9 cellular contexts compared by ENCODE assay signal in the genomic region with DNA sequence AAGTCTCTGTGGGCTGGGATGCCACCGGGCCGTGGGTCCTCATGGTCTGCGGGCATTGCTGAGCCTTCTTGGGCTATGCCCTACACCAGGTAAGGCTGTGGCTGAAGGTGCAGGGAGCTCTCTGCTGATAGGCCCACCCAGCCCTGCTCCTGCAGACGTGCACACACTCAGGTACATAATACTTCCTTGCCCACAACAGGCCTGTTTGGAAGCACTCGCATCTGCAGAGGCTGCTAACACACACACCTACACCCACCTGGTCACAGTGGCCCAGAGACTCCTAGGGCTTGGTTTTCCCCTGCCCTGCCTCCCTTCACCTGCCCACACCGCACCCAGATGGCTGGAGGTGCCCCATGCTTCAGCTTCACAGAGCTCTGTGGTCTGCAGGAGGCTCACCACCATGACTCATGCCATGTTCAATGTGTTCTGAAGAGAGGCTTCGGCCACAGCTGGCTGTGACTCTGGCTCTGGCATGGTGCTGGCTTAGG.
A peak's percentile ranks its signal among the peaks of the same experiment; 100 is the strongest.
DNase-seq lines count a peak whose midpoint lies in the region; FAIRE-seq and TF ChIP-seq lines count a peak whose summit lies in the region.
"Had no signal": no experiment of that assay in that cellular context is flagged by ENCODE, and none has a peak within 500 bp of the region (broad histone marks: within the 10 kb centered on the region; RNA-seq: fewer than 3 reads in every experiment).

No MANE protein-coding gene starts in this region.

- H3K79me2 ChIP-seq in smooth muscle cell (ENCODE audit: low read depth): no peaks in the 10 kb centered on the region
- no peaks in the 10 kb centered on the region for H3K79me2 ChIP-seq in Karpas-422 (ENCODE audit: low read length)

- 67% methylated on average over 7 of the region's 7 CpGs for WGBS in smooth muscle cell (ENCODE audit: low lambda C conversion rate)

- no peak overlapping the region for H3K4me2 ChIP-seq in smooth muscle cell
- H3K4me2 ChIP-seq in Karpas-422 (ENCODE audit: low read depth, low read length, poor library complexity, severe bottlenecking): no peak overlapping the region

- H3K4me3 ChIP-seq in fibroblast of pulmonary artery (replicated peaks; ENCODE audit: low read depth, low read length): no peak overlapping the region
- no peak overlapping the region for H3K4me3 ChIP-seq in kidney (ENCODE audit: low read length in 2 of 2)
- H3K4me3 ChIP-seq in smooth muscle cell: no peak overlapping the region
- H3K4me3 ChIP-seq in Karpas-422 (ENCODE audit: low read length): no peak overlapping the region

- no peaks in the 10 kb centered on the region for H3K9me3 Mint-ChIP-seq in activated CD4-positive, alpha-beta memory T cell treated with anti-CD3 and anti-CD28 coated beads for 36 hours
- no peaks in the 10 kb centered on the region for H3K9me3 Mint-ChIP-seq in type B pancreatic cell

- no peak overlapping the region for H3K27ac Mint-ChIP-seq in activated CD4-positive, alpha-beta memory T cell treated with anti-CD3 and anti-CD28 coated beads for 36 hours
- peak overlapping the region; percentile 41 for H3K27ac Mint-ChIP-seq in type B pancreatic cell

- CTCF ChIA-PET in activated CD4-positive, alpha-beta memory T cell treated with anti-CD3 and anti-CD28 coated beads for 36 hours (lab: Charles Lee): interaction anchor here (0.6 kb wide), 1 partner anchor 204 kb away, joined by 3 read pairs; no protein-coding TSS in a partner anchor

- no peaks in the 10 kb centered on the region for H3K36me3 ChIP-seq in kidney (ENCODE audit: control insufficient read depth in 1 of 2, insufficient read depth in 2 of 2, low read length in 2 of 2)
- H3K36me3 ChIP-seq in smooth muscle cell (ENCODE audit: low read depth): no peaks in the 10 kb centered on the region
- H3K36me3 ChIP-seq in Karpas-422 (ENCODE audit: insufficient read depth, low read length): no peaks in the 10 kb centered on the region

- peaks cover 13% of the 10 kb centered on the region for H3K4me1 Mint-ChIP-seq in activated CD4-positive, alpha-beta memory T cell treated with anti-CD3 and anti-CD28 coated beads for 36 hours (ENCODE audit: low read depth)
- peaks cover 6% of the 10 kb centered on the region for H3K4me1 Mint-ChIP-seq in type B pancreatic cell (ENCODE audit: unreplicated experiment)

- H4K20me1 ChIP-seq in smooth muscle cell (ENCODE audit: low read depth) (no peaks in the 10 kb centered on the region), Karpas-422 (ENCODE audit: insufficient read depth, low read depth, low read length) (0 out of 2 replicates have a peak, but pooled peaks cover 7% of the 10 kb centered on the region)

- H3K4me1 ChIP-seq in kidney (ENCODE audit: control insufficient read depth in 1 of 2, insufficient read depth in 1 of 2, low read depth in 1 of 2, low read length in 2 of 2): peaks cover 0 to 2% of the 10 kb centered on the region in 2 donors
- no peaks in the 10 kb centered on the region for H3K4me1 ChIP-seq in smooth muscle cell (ENCODE audit: low read depth)
- no peaks in the 10 kb centered on the region for H3K4me1 ChIP-seq in Karpas-422 (ENCODE audit: low read length)
- H3K4me1 ChIP-seq: Caco-2 had no signal

- no peak overlapping the region for H3K4me3 Mint-ChIP-seq in activated CD4-positive, alpha-beta memory T cell treated with anti-CD3 and anti-CD28 coated beads for 36 hours
- H3K4me3 Mint-ChIP-seq in type B pancreatic cell: no peak overlapping the region

- no peak for FAIRE-seq in kidney (lab: Jason Lieb, UNC)

- TF ChIP-seq CTCF in fibroblast of pulmonary artery (IDR thresholded peaks at IDR 0.05; ENCODE audit: low read length, missing control alignments) (no peak), type B pancreatic cell (conservative IDR thresholded peaks at IDR 0.05) (no peak), kidney (IDR thresholded peaks at IDR 0.05; ENCODE audit: borderline replicate concordance, extremely low read depth, insufficient read depth) (no peak), smooth muscle cell (IDR thresholded peaks at IDR 0.05; ENCODE audit: borderline replicate concordance, insufficient read depth, poor library complexity, severe bottlenecking) (no peak)

- POLR2A ChIA-PET in activated CD4-positive, alpha-beta memory T cell treated with anti-CD3 and anti-CD28 coated beads for 36 hours (lab: Charles Lee): no interaction called here

- no peak overlapping the region for H3K9ac ChIP-seq in kidney (ENCODE audit: low read length in 2 of 2)
- H3K9ac ChIP-seq in smooth muscle cell (ENCODE audit: low read depth): no peak overlapping the region
- H3K9ac ChIP-seq in Karpas-422 (ENCODE audit: low read length): no peak overlapping the region

- no peak overlapping the region for H2AFZ ChIP-seq in smooth muscle cell (ENCODE audit: low read depth)
- H2AFZ ChIP-seq in Karpas-422 (ENCODE audit: low read length): no peak overlapping the region

- no peaks in the 10 kb centered on the region for H3K9me2 ChIP-seq in Karpas-422 (replicated peaks; ENCODE audit: insufficient read depth, low read length)

- H3K36me3 Mint-ChIP-seq in activated CD4-positive, alpha-beta memory T cell treated with anti-CD3 and anti-CD28 coated beads for 36 hours: no peaks in the 10 kb centered on the region
- no peaks in the 10 kb centered on the region for H3K36me3 Mint-ChIP-seq in type B pancreatic cell

- no peak overlapping the region for H3K27ac ChIP-seq in kidney (ENCODE audit: low read depth in 2 of 2, low read length in 2 of 2)
- no peak overlapping the region for H3K27ac ChIP-seq in smooth muscle cell (ENCODE audit: low read depth)
- H3K27ac ChIP-seq in Karpas-422 (ENCODE audit: low read length): no peak overlapping the region

- intact Hi-C loops in activated CD4-positive, alpha-beta memory T cell treated with anti-CD3 and anti-CD28 coated beads for 36 hours (cut with micrococcal nuclease): no loop called here
- intact Hi-C loops in kidney (cut with DNase I): no loop called here

- DNase-seq in stimulated activated CD4-positive, alpha-beta T cell treated with anti-CD3 and anti-CD28 coated beads, Interleukin-1b, Interleukin-23, amount 100 ng/mL, for 48 hours: peak; percentile 41
- no peak for DNase-seq in stimulated activated CD4-positive, alpha-beta T cell treated with anti-CD3 and anti-CD28 coated beads, Interleukin-12 subunit alpha, Interleukin-12 subunit beta, amount 100 ng/mL, for 4 hours
- DNase-seq in activated CD4-positive, alpha-beta memory T cell treated with anti-CD3 and anti-CD28 coated beads for 36 hours: peak; percentile 57
- DNase-seq in fibroblast of pulmonary artery (ENCODE audit: low read depth) (peak; percentile 13), type B pancreatic cell (ENCODE audit: extremely low spot score, unreplicated experiment) (peak; percentile 60), kidney (no peak), smooth muscle cell (lab: John Stamatoyannopoulos, UW; ENCODE audit: unreplicated experiment) (no peak), Karpas-422 (no peak)

- no peaks in the 10 kb centered on the region for H3K27me3 Mint-ChIP-seq in activated CD4-positive, alpha-beta memory T cell treated with anti-CD3 and anti-CD28 coated beads for 36 hours
- peaks cover 11% of the 10 kb centered on the region for H3K27me3 Mint-ChIP-seq in type B pancreatic cell

- no peaks in the 10 kb centered on the region for H3F3A ChIP-seq in smooth muscle cell (ENCODE audit: low read depth)

- no peaks in the 10 kb centered on the region for H3K9me3 ChIP-seq in kidney (ENCODE audit: control insufficient read depth in 1 of 2, low read length in 2 of 2)
- H3K9me3 ChIP-seq in smooth muscle cell (replicated peaks; ENCODE audit: low read depth): no peaks in the 10 kb centered on the region
- H3K9me3 ChIP-seq in Karpas-422 (ENCODE audit: low read length): no peaks in the 10 kb centered on the region

- H3K27me3 ChIP-seq in smooth muscle cell (ENCODE audit: low read depth) (no peaks in the 10 kb centered on the region), Karpas-422 (ENCODE audit: low read length) (no peaks in the 10 kb centered on the region; the same call in 1 of the 2 replicates)

Comparison
In these comparisons a context has a peak if more than half of its experiments do, and no peak if none do; other contexts are left out.
1. DNase-seq: peak in stimulated activated CD4-positive, alpha-beta T cell treated with anti-CD3 and anti-CD28 coated beads, Interleukin-1b, Interleukin-23, amount 100 ng/mL, for 48 hours (single experiment), activated CD4-positive, alpha-beta memory T cell treated with anti-CD3 and anti-CD28 coated beads for 36 hours (single experiment), fibroblast of pulmonary artery (single experiment) and type B pancreatic cell (single experiment); none in stimulated activated CD4-positive, alpha-beta T cell treated with anti-CD3 and anti-CD28 coated beads, Interleukin-12 subunit alpha, Interleukin-12 subunit beta, amount 100 ng/mL, for 4 hours (single experiment), kidney (single experiment), smooth muscle cell (single experiment) and Karpas-422 (single experiment).